Comparison of ENCODE assay signal across 8 cellular contexts in genomic region chr3:122668930-122669730, GRCh38. TPM values are rescaled to one million over a fixed set of nuclear protein-coding genes. Genes with fewer than 3 reads are reported as not detected.
A peak's percentile ranks its signal among the peaks of the same experiment; 100 is the strongest.
DNase-seq lines count a peak whose midpoint lies in the region; TF ChIP-seq lines count a peak whose summit lies in the region.

No MANE protein-coding gene starts in this region.

- no peaks in the 10 kb centered on the region; the same call in 1 of the 2 replicates for H3K36me3 Mint-ChIP-seq in HFFc6 (ENCODE audit: low read depth)

- no peaks in the 10 kb centered on the region for H3K9me3 Mint-ChIP-seq in HFFc6

- peaks cover 2% of the 10 kb centered on the region; the same call in 1 of the 2 replicates for H3K27me3 Mint-ChIP-seq in HFFc6 (ENCODE audit: insufficient read depth)

- H3K27ac Mint-ChIP-seq in HFFc6: no peak overlapping the region

- no peak overlapping the region for H3K4me3 Mint-ChIP-seq in HFFc6

- DNase-seq in GM03348 (ENCODE audit: low spot score): peak; percentile 52
- DNase-seq in HFFc6: peak; percentile 74
- DNase-seq in RPMI7951 (ENCODE audit: low read depth): peak; percentile 64
- DNase-seq in hepatic stellate cell (ENCODE audit: low spot score): peak; percentile 14
- no peak for DNase-seq in superior temporal gyrus (ENCODE audit: extremely low spot score)
- no peak for DNase-seq in COR-L47 (lab: John Stamatoyannopoulos, UW)
- no peak for DNase-seq in activated CD8-positive, alpha-beta memory T cell treated with anti-CD3 and anti-CD28 coated beads, Interleukin-2, amount 50 U/mL, for 48 hours
- no peak for DNase-seq in hypothalamus (lab: John Stamatoyannopoulos, UW)

- H3K4me1 Mint-ChIP-seq in HFFc6 (ENCODE audit: low read depth): peaks cover 18% of the 10 kb centered on the region

- no peak for TF ChIP-seq CTCF in HFFc6 (IDR thresholded peaks at IDR 0.05)

RNA-seq across cellular contexts. Expression of gene PARP14, which starts 11.5 kb away (rescaled TPM):
- 10 to 100 TPM in 4 of 6 experiments, 1 to 10 TPM in 2; 5.3 to 16.1 (median 12.8) TPM for total RNA-seq in HFFc6 (2021; fragmentation: NEBNext Ultra II Directional; extraction: Animal tissue kit (Norgen Biotek cat#: 25700))
- 73.7 and 113 TPM in 2 replicates for total RNA-seq in RPMI7951 (2014; rRNA removed; shearing (Covaris generic))

Comparison
In these comparisons a context has a peak if more than half of its experiments do, and no peak if none do; other contexts are left out.
1. DNase-seq: peak in GM03348 (single experiment), HFFc6 (single experiment), RPMI7951 (single experiment) and hepatic stellate cell (single experiment); none in superior temporal gyrus (single experiment), COR-L47 (single experiment), activated CD8-positive, alpha-beta memory T cell treated with anti-CD3 and anti-CD28 coated beads, Interleukin-2, amount 50 U/mL, for 48 hours (single experiment) and hypothalamus (0 of 51).